Comparison of ENCODE assay signal across 19 cellular contexts in genomic region chr3:13411186-13411860, GRCh38. TPM values are rescaled to one million over a fixed set of nuclear protein-coding genes. Genes with fewer than 3 reads are reported as not detected.
DNase-seq lines count a peak whose midpoint lies in the region; TF ChIP-seq lines count a peak whose summit lies in the region.
"Had no signal": no experiment of that assay in that cellular context is flagged by ENCODE, and none has a peak within 500 bp of the region (broad histone marks: within the 10 kb centered on the region; RNA-seq: fewer than 3 reads in every experiment).

No MANE protein-coding gene starts in this region.

- H3K4me3 Mint-ChIP-seq in CD4-positive, alpha-beta memory T cell = peak overlapping the region in 2 of 8 donors; percentile 17 to 46

- POLR2A ChIA-PET in CD4-positive, alpha-beta memory T cell (lab: Charles Lee; ENCODE audit: partially characterized antibody) = interaction anchor here (0.8 to 3.0 kb wide), 3 partner anchors 9 to 41 kb away, joined by 3 to 10 read pairs (median 6); partner anchors contain the start of gene NUP210

- H3K36me3 Mint-ChIP-seq in CD4-positive, alpha-beta memory T cell = peaks cover 18 to 25% of the 10 kb centered on the region in 2 donors

- CTCF ChIA-PET in CD4-positive, alpha-beta memory T cell (lab: Charles Lee; ENCODE audit: partially characterized antibody) = interaction anchor here (1.0 to 4.2 kb wide), 5 partner anchors 9 to 50 kb away, joined by 3 to 22 read pairs (median 3); no protein-coding TSS in a partner anchor

- H3K36me3 ChIP-seq in CD4-positive, alpha-beta memory T cell (ENCODE audit: insufficient read depth, low read length) = peaks cover 5% of the 10 kb centered on the region
- H3K36me3 ChIP-seq: gastrocnemius medialis, left ventricle myocardium inferior, thoracic aorta had no signal

- H3K4me1 Mint-ChIP-seq in CD4-positive, alpha-beta memory T cell = peaks cover 40 to 59% (median 52%) of the 10 kb centered on the region in 4 donors

- H3K27ac ChIP-seq in CD4-positive, alpha-beta memory T cell (ENCODE audit: low read depth, low read length) = no peak overlapping the region
- peak overlapping the region; percentile 70 for H3K27ac ChIP-seq in caudate nucleus (ENCODE audit: low read depth, low read length)
- H3K27ac ChIP-seq: gastrocnemius medialis, left ventricle myocardium inferior, parathyroid adenoma, skin epidermis, thoracic aorta had no signal

- no peaks in the 10 kb centered on the region for H3K27me3 ChIP-seq in CD4-positive, alpha-beta memory T cell (ENCODE audit: insufficient read depth, low read length)
- H3K27me3 ChIP-seq: gastrocnemius medialis had no signal

- intact Hi-C loops in CD4-positive, alpha-beta memory T cell (cut with micrococcal nuclease) = loop anchor here (10.0 kb wide), 1 partner anchor 397 kb away; no protein-coding TSS in a partner anchor

- H3K9me3 Mint-ChIP-seq in CD4-positive, alpha-beta memory T cell = peaks cover 0 to 15% (median 7%) of the 10 kb centered on the region in 8 donors

- peak overlapping the region in 5 of 7 donors; percentile 5 to 79 (median 50) for H3K27ac Mint-ChIP-seq in CD4-positive, alpha-beta memory T cell

- peaks cover 56% of the 10 kb centered on the region for H3K4me1 ChIP-seq in CD4-positive, alpha-beta memory T cell (ENCODE audit: insufficient read depth, low read length)
- H3K4me1 ChIP-seq: gastrocnemius medialis, left ventricle myocardium inferior, parathyroid adenoma had no signal

- DNase-seq in CD4-positive, alpha-beta memory T cell = no peak
- DNase-seq in LNCaP clone FGC (ENCODE audit: low read depth) (peak; percentile 77), caudate nucleus (lab: John Stamatoyannopoulos, UW) (peak in 25 of 61 donors; percentile 8 to 42 (median 24)), pons (ENCODE audit: low spot score) (peak; percentile 61), D341Med (ENCODE audit: low spot score) (no peak), HuH-7.5 (ENCODE audit: low spot score) (no peak), ecto neural progenitor cell (ENCODE audit: low spot score) (no peak)
- DNase-seq: activated naive CD4-positive, alpha-beta T cell treated with Interleukin-2 at 50 U/mL for 16 hours; cortex of kidney; gastrocnemius medialis; Kasumi-1; left ventricle myocardium inferior; NCI-H1105 treated with DMSO at 0.1 percent for 48 hours; NCI-H446; SIG-M5; stimulated activated CD4-positive, alpha-beta T cell treated with anti-CD3 and anti-CD28 coated beads, Interleukin-4, amount 100 ng/mL, for 4 hours had no signal

- no peaks in the 10 kb centered on the region for H3K27me3 Mint-ChIP-seq in CD4-positive, alpha-beta memory T cell

- no peak for TF ChIP-seq CTCF in LNCaP clone FGC (IDR thresholded peaks at IDR 0.05; ENCODE audit: control insufficient read depth, extremely low read depth, insufficient read depth)

- no peak overlapping the region for H3K4me3 ChIP-seq in CD4-positive, alpha-beta memory T cell (ENCODE audit: low read length in 2 of 2)
- H3K4me3 ChIP-seq in LNCaP clone FGC (ENCODE audit: low read depth, low read length) = no peak overlapping the region
- H3K4me3 ChIP-seq: gastrocnemius medialis, left ventricle myocardium inferior, skin epidermis, thoracic aorta had no signal

- H3K9me3 ChIP-seq in CD4-positive, alpha-beta memory T cell (ENCODE audit: control insufficient read depth in 1 of 2, low read length in 2 of 2) = no peaks in the 10 kb centered on the region
- H3K9me3 ChIP-seq: gastrocnemius medialis had no signal

RNA-seq across cellular contexts. Expression of gene NUP210, which starts 8.8 kb away (rescaled TPM):
- 100 to 1,000 TPM; 138 to 149 TPM for total RNA-seq in CD4-positive, alpha-beta memory T cell
- 10 to 100 TPM; 20.5 to 81.8 TPM for polyA plus RNA-seq in CD4-positive, alpha-beta memory T cell

Comparison
In these comparisons a context has a peak if more than half of its experiments do, and no peak if none do; other contexts are left out.
1. DNase-seq: peak in LNCaP clone FGC (single experiment) and pons (single experiment); none in CD4-positive, alpha-beta memory T cell (0 of 5), D341Med (single experiment), HuH-7.5 (single experiment) and ecto neural progenitor cell (single experiment).